21 cellular contexts compared by ENCODE assay signal in the genomic region with DNA sequence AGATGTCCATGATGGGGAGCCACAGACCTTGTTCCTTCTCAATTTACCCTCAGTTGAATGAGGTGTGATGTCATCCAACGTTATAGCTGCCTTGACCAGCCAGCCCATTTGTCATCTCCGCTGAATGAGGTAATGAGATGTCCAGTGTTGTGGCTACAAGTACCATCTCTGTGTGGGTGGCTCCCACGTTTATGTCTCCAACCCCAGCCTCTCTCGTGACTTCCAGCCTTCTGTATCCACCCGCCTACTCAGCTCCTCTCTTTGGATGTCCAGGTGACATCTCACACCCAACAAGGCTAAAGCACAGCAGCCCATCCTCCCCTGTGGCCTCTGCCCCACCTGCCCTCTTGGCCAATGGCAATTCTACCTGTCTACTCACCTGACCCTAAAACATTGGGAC. TPM values are rescaled to one million over a fixed set of nuclear protein-coding genes. Genes with fewer than 3 reads are reported as not detected.
"Had no signal": no experiment of that assay in that cellular context is flagged by ENCODE, and none has a peak within 500 bp of the region (broad histone marks: within the 10 kb centered on the region; RNA-seq: fewer than 3 reads in every experiment).

No MANE protein-coding gene starts in this region.

- H3K27ac ChIP-seq: ovary, parathyroid adenoma, psoas muscle, spleen, suprapubic skin, testis, tibial artery, transverse colon, upper lobe of right lung, vagina had no signal

- DNase-seq: naive thymus-derived CD8-positive, alpha-beta T cell; nephron progenitor cell; occipital lobe; ovary; spleen; stimulated activated naive CD4-positive, alpha-beta T cell; stimulated activated naive CD8-positive, alpha-beta T cell treated with anti-CD3 and anti-CD28 coated beads, Interleukin-15, Interleukin-2, amounts not matched to agents 100 U/mL and 50 U/mL, for 24 hours; testis; tibial artery; transverse colon had no signal

- H3K27me3 ChIP-seq: ovary, testis, vagina had no signal

- H3K9ac ChIP-seq: parathyroid adenoma had no signal

- H3K79me2 ChIP-seq: parathyroid adenoma had no signal

- H3K4me3 ChIP-seq: ovary, psoas muscle, skin epidermis, smooth muscle cell, spleen, suprapubic skin, testis, tibial artery, transverse colon, upper lobe of right lung, vagina had no signal

- H3K9me3 ChIP-seq: ovary, psoas muscle, spleen, suprapubic skin, testis, tibial artery, transverse colon, upper lobe of right lung, vagina had no signal

- H2AFZ ChIP-seq: parathyroid adenoma had no signal

- H3K36me3 ChIP-seq: ovary, spleen, suprapubic skin, tibial artery, transverse colon, upper lobe of right lung, vagina had no signal

- ATAC-seq: psoas muscle; right cardiac atrium; sciatic nerve; stimulated activated memory B cell treated with anti-CD40 and anti-IgM and Interleukin-4, amounts not matched to agents 10 μg/mL and 1 μg/mL and 100 μg/mL, for 72 hours had no signal

- H3K4me2 ChIP-seq: smooth muscle cell had no signal

- H3K4me1 ChIP-seq: parathyroid adenoma, psoas muscle, testis, tibial artery, transverse colon, upper lobe of right lung, vagina had no signal

RNA-seq across cellular contexts. Expression of a gene that starts 18.2 kb away (rescaled TPM):
- total RNA-seq: progenitor cell of endocrine pancreas had no signal
